In genomic region chr2:88845772-88846661, GRCh38 we compare ENCODE assay signal across 9 cellular contexts.
A peak's percentile ranks its signal among the peaks of the same experiment; 100 is the strongest.
DNase-seq lines count a peak whose midpoint lies in the region; ATAC-seq and TF ChIP-seq lines count a peak whose summit lies in the region.
"Had no signal": no experiment of that assay in that cellular context is flagged by ENCODE, and none has a peak within 500 bp of the region (broad histone marks: within the 10 kb centered on the region; RNA-seq: fewer than 3 reads in every experiment).

No MANE protein-coding gene starts in this region.

- H3K9me2 ChIP-seq in Karpas-422 (replicated peaks; ENCODE audit: insufficient read depth, low read length), result no peaks in the 10 kb centered on the region

- H2AFZ ChIP-seq in Karpas-422 (ENCODE audit: low read length), result no peak overlapping the region

- ATAC-seq in GM19351 (IDR thresholded peaks at IDR 0.05; ENCODE audit: unreplicated experiment), result peak; percentile 84
- peak; percentile 86 for ATAC-seq in HG02884 (IDR thresholded peaks at IDR 0.05; ENCODE audit: unreplicated experiment)
- no peak for ATAC-seq in upper lobe of right lung
- ATAC-seq: heart left ventricle had no signal

- CTCF ChIA-PET in GM10248 (lab: Yijun Ruan, JAX) (interaction anchor here (5.0 to 21.5 kb wide), 2 partner anchors 10 to 12 kb away, joined by 43 to 460 read pairs; no protein-coding TSS in a partner anchor), A673 (lab: Charles Lee) (no interaction called here)

- peak overlapping the region; percentile 79 for H3K9ac ChIP-seq in Karpas-422 (ENCODE audit: low read length)

- POLR2A ChIA-PET in GM10248 (lab: Yijun Ruan, JAX) (interaction anchor here (0.6 to 2.4 kb wide), 2 partner anchors 11 to 14 kb away, joined by 7 to 24 read pairs; no protein-coding TSS in a partner anchor), A673 (lab: Charles Lee; ENCODE audit: low non-redundant PET) (no interaction called here)

- H3K9me3 ChIP-seq in Karpas-422 (ENCODE audit: low read length) (no peaks in the 10 kb centered on the region), upper lobe of right lung (no peaks in the 10 kb centered on the region), A673 (ENCODE audit: low read depth, low read length, poor library complexity, severe bottlenecking) (no peaks in the 10 kb centered on the region), uterus (no peaks in the 10 kb centered on the region)
- H3K9me3 ChIP-seq: heart left ventricle had no signal

- H3K4me1 ChIP-seq in Karpas-422 (ENCODE audit: low read length), result peaks cover 98% of the 10 kb centered on the region
- no peaks in the 10 kb centered on the region for H3K4me1 ChIP-seq in upper lobe of right lung
- H3K4me1 ChIP-seq in A673 (ENCODE audit: insufficient read depth, low read length, poor library complexity, severe bottlenecking), result no peaks in the 10 kb centered on the region
- H3K4me1 ChIP-seq in uterus, result no peaks in the 10 kb centered on the region
- H3K4me1 ChIP-seq: heart left ventricle had no signal

- H3K4me2 ChIP-seq in Karpas-422 (ENCODE audit: low read depth, low read length, poor library complexity, severe bottlenecking), result peak overlapping the region; percentile 81

- DNase-seq in GM10248 (ENCODE audit: extremely low spot score) (peak; percentile 29), Karpas-422 (peak; percentile 98), upper lobe of right lung (no peak), Kasumi-1 (lab: John Stamatoyannopoulos, UW) (no peak), A673 (ENCODE audit: low spot score) (no peak), uterus (no peak)
- DNase-seq: heart left ventricle had no signal

- intact Hi-C loops in upper lobe of right lung (cut with DNase I) (no loop called here), A673 (cut with micrococcal nuclease; ENCODE audit: unreplicated experiment) (no loop called here), uterus (cut with DNase I; ENCODE audit: low total_unique reads) (no loop called here)

- no peak for TF ChIP-seq POLR2A in uterus (IDR thresholded peaks at IDR 0.05)

- peaks cover 25% of the 10 kb centered on the region for H3K79me2 ChIP-seq in Karpas-422 (ENCODE audit: low read length)

- H3K27ac ChIP-seq in Karpas-422 (ENCODE audit: low read length), result peak overlapping the region; percentile 100
- H3K27ac ChIP-seq in upper lobe of right lung, result no peak overlapping the region
- no peak overlapping the region for H3K27ac ChIP-seq in A673 (ENCODE audit: low read depth, low read length, poor library complexity, severe bottlenecking)
- H3K27ac ChIP-seq in uterus, result no peak overlapping the region
- H3K27ac ChIP-seq: heart left ventricle had no signal

- H3K4me3 ChIP-seq in Karpas-422 (ENCODE audit: low read length) (peak overlapping the region; percentile 56), upper lobe of right lung (no peak overlapping the region), A673 (ENCODE audit: low read depth, low read length, poor library complexity, severe bottlenecking) (no peak overlapping the region), uterus (no peak overlapping the region)
- H3K4me3 ChIP-seq: heart left ventricle had no signal

- H3K27me3 ChIP-seq in Karpas-422 (ENCODE audit: low read length) (no peaks in the 10 kb centered on the region), upper lobe of right lung (no peaks in the 10 kb centered on the region), A673 (replicated peaks; ENCODE audit: insufficient read depth, low read depth, low read length, poor library complexity) (peaks cover 62% of the 10 kb centered on the region), uterus (no peaks in the 10 kb centered on the region)

- no peaks in the 10 kb centered on the region for H4K20me1 ChIP-seq in Karpas-422 (ENCODE audit: insufficient read depth, low read depth, low read length)

- no TSS peak for BruUV-seq in A673 (replicated peaks; lab: Mats Ljungman, UMichigan)

- TF ChIP-seq CTCF in GM10248 (IDR thresholded peaks at IDR 0.05; ENCODE audit: control extremely low read depth, extremely low read depth, low read depth, missing control alignments), result no peak
- no peak for TF ChIP-seq CTCF in upper lobe of right lung (IDR thresholded peaks at IDR 0.05)
- no peak for TF ChIP-seq CTCF in A673 (conservative IDR thresholded peaks at IDR 0.05; ENCODE audit: low read depth, low read length)
- no peak for TF ChIP-seq CTCF in uterus (IDR thresholded peaks at IDR 0.05)

- H3K36me3 ChIP-seq in Karpas-422 (ENCODE audit: insufficient read depth, low read length) (no peaks in the 10 kb centered on the region), upper lobe of right lung (no peaks in the 10 kb centered on the region), A673 (ENCODE audit: insufficient read depth, low read length, poor library complexity, severe bottlenecking) (no peaks in the 10 kb centered on the region), uterus (no peaks in the 10 kb centered on the region)
- H3K36me3 ChIP-seq: heart left ventricle had no signal

Comparison
In these comparisons a context has a peak if more than half of its experiments do, and no peak if none do; other contexts are left out.
1. DNase-seq: peak in GM10248 (single experiment) and Karpas-422 (single experiment); none in upper lobe of right lung (single experiment), Kasumi-1 (0 of 2), A673 (single experiment) and uterus (0 of 2).